8 cellular contexts compared by ENCODE assay signal in the genomic region with DNA sequence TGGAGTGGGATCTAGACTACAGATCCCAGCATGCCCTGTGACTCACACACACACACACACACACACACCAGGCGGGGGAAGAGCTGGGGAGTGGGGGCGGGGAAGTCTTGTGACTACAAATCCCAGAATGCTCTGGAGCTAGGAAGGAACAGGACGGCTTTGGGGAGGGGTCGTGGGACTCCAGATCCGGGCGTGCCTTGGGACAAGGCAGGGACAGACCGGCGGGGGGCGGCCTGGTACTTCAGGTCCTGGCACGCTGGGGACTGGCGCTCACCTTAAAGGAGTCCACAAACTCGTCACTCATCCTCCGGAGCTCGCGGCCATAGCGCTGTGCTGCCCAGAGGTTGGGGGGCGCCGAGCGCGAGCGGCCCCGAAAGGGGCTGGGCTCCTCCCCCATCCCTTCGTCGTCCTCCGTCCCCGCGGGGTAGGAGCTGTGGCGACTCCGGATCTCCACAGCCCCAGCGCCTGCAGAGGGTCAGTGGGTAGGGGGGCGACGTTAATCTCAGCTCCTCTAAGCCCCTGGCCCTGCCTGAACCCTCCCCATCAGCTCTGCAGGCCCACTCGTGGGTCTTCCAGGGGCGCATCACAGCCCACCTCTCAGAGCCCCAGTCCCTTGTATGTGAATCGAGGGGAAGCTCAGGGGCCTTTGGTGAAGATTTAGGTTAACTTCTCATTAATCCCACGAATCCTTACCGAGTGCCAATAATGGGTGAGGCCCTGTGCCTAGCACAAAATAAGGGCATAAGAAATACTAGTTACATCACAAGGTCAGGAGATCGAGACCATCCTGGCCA. TPM values are rescaled to one million over a fixed set of nuclear protein-coding genes. Genes with fewer than 3 reads are reported as not detected.
A peak's percentile ranks its signal among the peaks of the same experiment; 100 is the strongest.
DNase-seq lines count a peak whose midpoint lies in the region; ATAC-seq and TF ChIP-seq lines count a peak whose summit lies in the region.

No MANE protein-coding gene starts in this region.

- no peaks in the 10 kb centered on the region for H3K27me3 ChIP-seq in breast epithelium
- H3K27me3 ChIP-seq in skeletal muscle tissue (ENCODE audit: control insufficient read depth in 3 of 3, insufficient read depth in 3 of 3, low read length in 3 of 3), result no peaks in the 10 kb centered on the region

- H3K4me3 ChIP-seq in WI38 (ENCODE audit: low read depth, low read length), result peak overlapping the region; percentile 65
- peak overlapping the region; percentile 57 to 67 (median 67) for H3K4me3 ChIP-seq in breast epithelium
- peak overlapping the region; percentile 74 to 91 (median 77) for H3K4me3 ChIP-seq in skeletal muscle tissue (ENCODE audit: low read length in 3 of 3)

- ATAC-seq in HG02840 (IDR thresholded peaks at IDR 0.05; ENCODE audit: low FRiP score, unreplicated experiment), result no peak

- H3K9ac ChIP-seq in skeletal muscle tissue (ENCODE audit: low read depth in 1 of 3, low read length in 3 of 3), result peak overlapping the region; percentile 92 to 95 (median 95)

- H3K4me1 ChIP-seq in breast epithelium (peaks cover 6 to 25% of the 10 kb centered on the region in 2 donors), skeletal muscle tissue (ENCODE audit: control insufficient read depth in 3 of 3, insufficient read depth in 3 of 3, low read length in 3 of 3) (peaks cover 24 to 34% (median 32%) of the 10 kb centered on the region in 3 donors)

- H3K27ac ChIP-seq in breast epithelium, result peak overlapping the region; percentile 94 to 100
- H3K27ac ChIP-seq in skeletal muscle tissue (ENCODE audit: low read depth, low read length), result peak overlapping the region; percentile 96

- TF ChIP-seq POLR2A in breast epithelium (IDR thresholded peaks at IDR 0.05), result no peak

- H3K9me3 ChIP-seq in breast epithelium (no peaks in the 10 kb centered on the region), skeletal muscle tissue (ENCODE audit: control insufficient read depth in 3 of 3, low read length in 3 of 3) (no peaks in the 10 kb centered on the region)

- peak; percentile 82 for DNase-seq in ACHN
- DNase-seq in GM20000 (ENCODE audit: low spot score), result peak; percentile 79
- DNase-seq in NCI-H2227 (lab: John Stamatoyannopoulos, UW; ENCODE audit: unreplicated experiment), result peak; percentile 94
- DNase-seq in breast epithelium (ENCODE audit: low spot score in 2 of 2), result peak; percentile 86 to 96
- DNase-seq in iPS-NIHi11 (ENCODE audit: low spot score), result peak; percentile 80

- TF ChIP-seq CTCF in GM20000 (IDR thresholded peaks at IDR 0.05; ENCODE audit: extremely low read depth, missing control alignments) (no peak), WI38 (IDR thresholded peaks at IDR 0.05; ENCODE audit: low read depth, low read length) (no peak), breast epithelium (IDR thresholded peaks at IDR 0.05) (peak in 2 of 3 donors; percentile 10 to 16)

- intact Hi-C loops in breast epithelium (cut with DNase I; ENCODE audit: low total_unique reads), result loop anchor here (10.0 kb wide), 1 partner anchor 1997 kb away; the partner anchor contains the start of gene SCGB2A2

- H3K36me3 ChIP-seq in breast epithelium (no peaks in the 10 kb centered on the region), skeletal muscle tissue (ENCODE audit: control insufficient read depth in 3 of 3, insufficient read depth in 3 of 3, low read length in 3 of 3) (peaks cover 6 to 8% (median 7%) of the 10 kb centered on the region in 3 donors)

- in situ Hi-C loops in ACHN (cut with HindIII; ENCODE audit: low pct_ligation_motif_present, low pct_unique_long_range_greater_than_20kb, low sequenced_read_pairs), result no loop called here

RNA-seq across cellular contexts. Expression of gene BAD, which starts 12.9 kb away (rescaled TPM):
- total RNA-seq in breast epithelium, result 100 to 1,000 TPM in 1 of 3 donors, 10 to 100 TPM in 2; 80.3 to 107 (median 87.5) TPM
- total RNA-seq in skeletal muscle tissue, result 23.5 TPM

RNA-seq across cellular contexts. Expression of gene GPR137, which starts 14.1 kb away (rescaled TPM):
- total RNA-seq in breast epithelium, result 10 to 100 TPM in 2 of 3 donors, 1 to 10 TPM in 1; 8.9 to 14.7 (median 11.1) TPM
- total RNA-seq in skeletal muscle tissue, result 6.3 TPM

RNA-seq across cellular contexts. Expression of gene KCNK4, which starts 19.6 kb away (rescaled TPM):
- 1 to 10 TPM in 1 of 3 donors, not detected in 2; 2.3 TPM for total RNA-seq in breast epithelium
- not detected for total RNA-seq in skeletal muscle tissue

RNA-seq across cellular contexts. Expression of gene PLCB3, which starts 20.2 kb away (rescaled TPM):
- total RNA-seq in breast epithelium, result 10 to 100 TPM; 15.5 to 20.5 (median 19.0) TPM
- 9.4 TPM for total RNA-seq in skeletal muscle tissue

RNA-seq across cellular contexts. Expression of gene PPP1R14B, which starts 24.8 kb away (rescaled TPM):
- 100 to 1,000 TPM in 1 of 3 donors, 10 to 100 TPM in 2; 63.0 to 101 (median 64.7) TPM for total RNA-seq in breast epithelium
- total RNA-seq in skeletal muscle tissue, result 95.0 TPM

Comparison
In these comparisons a context has a peak if more than half of its experiments do, and no peak if none do; other contexts are left out.
1. CTCF ChIP-seq: peak in breast epithelium (2 of 3); none in GM20000 (single experiment) and WI38 (single experiment).
2. Peak in every context shown above with its lines, with median percentiles within 50 percentile points of each other: DNase-seq and H3K4me3 ChIP-seq.